Comparison of ENCODE assay signal across 8 cellular contexts in genomic region chr15:47987908-47988532, GRCh38.
DNase-seq lines count a peak whose midpoint lies in the region; ATAC-seq, FAIRE-seq and TF ChIP-seq lines count a peak whose summit lies in the region.

No MANE protein-coding gene starts in this region.

- no peaks in the 10 kb centered on the region for H3K36me3 Mint-ChIP-seq in natural killer cell

- intact Hi-C loops in esophagus squamous epithelium (cut with DNase I) (loop anchor here (5.0 to 10.0 kb wide), 3 partner anchors 273 to 791 kb away; partner anchors contain the start of gene SEMA6D), natural killer cell (cut with micrococcal nuclease) (no loop called here)

- H3K4me3 ChIP-seq in BE2C (ENCODE audit: low read depth, low read length) (no peak overlapping the region), SK-N-MC (no peak overlapping the region), esophagus squamous epithelium (no peak overlapping the region)

- H3K4me1 ChIP-seq in BE2C, result no peaks in the 10 kb centered on the region
- no peaks in the 10 kb centered on the region for H3K4me1 ChIP-seq in esophagus squamous epithelium

- ATAC-seq in HG02763 (IDR thresholded peaks at IDR 0.05; ENCODE audit: unreplicated experiment), result peak; percentile 85
- peak in 2 of 3 donors; percentile 72 to 91 for ATAC-seq in natural killer cell

- H3K27me3 ChIP-seq in BE2C, result no peaks in the 10 kb centered on the region
- peaks cover 0 to 10% (median 0%) of the 10 kb centered on the region in 4 donors for H3K27me3 ChIP-seq in esophagus squamous epithelium

- no peak overlapping the region for H3K4me3 Mint-ChIP-seq in natural killer cell

- DNase-seq in BE2C, result peak; percentile 50
- DNase-seq in GM18507 (ENCODE audit: extremely low spot score, insufficient read length, low read depth), result peak; percentile 14
- DNase-seq in NCI-H1092 (lab: John Stamatoyannopoulos, UW), result peak; percentile 34
- DNase-seq in SK-N-MC (ENCODE audit: low read depth, low spot score), result peak; percentile 71
- no peak for DNase-seq in esophagus squamous epithelium (lab: John Stamatoyannopoulos, UW)
- DNase-seq in natural killer cell, result no peak
- no peak for DNase-seq in stimulated activated CD8-positive, alpha-beta memory T cell treated with anti-CD3 and anti-CD28 coated beads, Interleukin-4, amount 100 ng/mL, for 48 hours

- H3K36me3 ChIP-seq in BE2C (no peaks in the 10 kb centered on the region), SK-N-MC (ENCODE audit: insufficient read depth, low read length) (no peaks in the 10 kb centered on the region), esophagus squamous epithelium (no peaks in the 10 kb centered on the region)

- H3K9me3 ChIP-seq in BE2C, result no peaks in the 10 kb centered on the region
- H3K9me3 ChIP-seq in SK-N-MC (ENCODE audit: low read depth, low read length), result no peaks in the 10 kb centered on the region
- no peaks in the 10 kb centered on the region for H3K9me3 ChIP-seq in esophagus squamous epithelium

- peak; percentile 79 for TF ChIP-seq CTCF in BE2C (IDR thresholded peaks at IDR 0.05; ENCODE audit: low read depth, low read length)
- TF ChIP-seq CTCF in esophagus squamous epithelium (IDR thresholded peaks at IDR 0.05), result peak; percentile 30 to 74 (median 68)
- TF ChIP-seq CTCF in natural killer cell (IDR thresholded peaks at IDR 0.05), result peak; percentile 42

- peak; percentile 81 for FAIRE-seq in GM18507 (lab: Jason Lieb, UNC)

- peaks cover 0 to 16% of the 10 kb centered on the region in 2 donors for H3K4me1 Mint-ChIP-seq in natural killer cell

- no peak overlapping the region for H3K27ac Mint-ChIP-seq in natural killer cell

- no peak overlapping the region for H3K27ac ChIP-seq in SK-N-MC
- no peak overlapping the region for H3K27ac ChIP-seq in esophagus squamous epithelium

- WGBS in esophagus squamous epithelium, 2 donors, result 44 to 48% methylated on average over 3 of the region's 3 CpGs

- no peaks in the 10 kb centered on the region for H3K27me3 Mint-ChIP-seq in natural killer cell (ENCODE audit: low read depth in 2 of 2)

- H3K9me3 Mint-ChIP-seq in natural killer cell, result no peaks in the 10 kb centered on the region

- H3K9ac ChIP-seq in SK-N-MC (ENCODE audit: insufficient read length), result no peak overlapping the region

- TF ChIP-seq POLR2A in esophagus squamous epithelium (IDR thresholded peaks at IDR 0.05), result no peak

Comparison
In these comparisons a context has a peak if more than half of its experiments do, and no peak if none do; other contexts are left out.
1. DNase-seq: peak in BE2C (single experiment), GM18507 (single experiment), NCI-H1092 (single experiment) and SK-N-MC (single experiment); none in esophagus squamous epithelium (single experiment), natural killer cell (single experiment) and stimulated activated CD8-positive, alpha-beta memory T cell treated with anti-CD3 and anti-CD28 coated beads, Interleukin-4, amount 100 ng/mL, for 48 hours (single experiment).
2. Peak in every context shown above with its lines, with median percentiles within 50 percentile points of each other: CTCF ChIP-seq.